ENCODE assay signal across 1 cellular context in genomic region chr19:13117772-13118423, GRCh38.
TF ChIP-seq lines count a peak whose summit lies in the region.

Gene NACC1 (plus strand): TSS chr19:13118264. CDS start chr19:13135208, 16,944 bp downstream.

TF ChIP-seq in HepG2, 621 proteins besides CTCF, POLR2A, EP300 and RAD21 (continued from another document):
- TF ChIP-seq HIVEP1 (CRISPR knock-in tag; IDR thresholded peaks at IDR 0.05) (no peak), HOXD1 (CRISPR knock-in tag; IDR thresholded peaks at IDR 0.05) (no peak)
